Comparison of ENCODE assay signal across 5 cellular contexts in genomic region chr4:143940708-143941107, GRCh38. TPM values are rescaled to one million over a fixed set of nuclear protein-coding genes. Genes with fewer than 3 reads are reported as not detected.
"Had no signal": no experiment of that assay in that cellular context is flagged by ENCODE, and none has a peak within 500 bp of the region (broad histone marks: within the 10 kb centered on the region; RNA-seq: fewer than 3 reads in every experiment).

No MANE protein-coding gene starts in this region.

RNA-seq across cellular contexts. Expression of gene GYPE, which starts 35.3 kb away (rescaled TPM):
- total RNA-seq: osteocyte, smooth muscle cell, suprapubic skin, transverse colon had no signal
- polyA plus RNA-seq: neural cell, smooth muscle cell had no signal
